Comparison of ENCODE assay signal across 9 cellular contexts in genomic region chr11:60634151-60634550, GRCh38.
DNase-seq lines count a peak whose midpoint lies in the region; ATAC-seq and TF ChIP-seq lines count a peak whose summit lies in the region.
"Had no signal": no experiment of that assay in that cellular context is flagged by ENCODE, and none has a peak within 500 bp of the region (broad histone marks: within the 10 kb centered on the region; RNA-seq: fewer than 3 reads in every experiment).

No MANE protein-coding gene starts in this region.

- H3K27me3 Mint-ChIP-seq in activated T-cell treated with anti-CD3 and anti-CD28 coated beads, Interleukin-2, amount 50 U/mL, for 72 hours (ENCODE audit: low read depth) = peaks cover 26% of the 10 kb centered on the region

- H3K9me3 Mint-ChIP-seq in activated T-cell treated with anti-CD3 and anti-CD28 coated beads, Interleukin-2, amount 50 U/mL, for 72 hours = peaks cover 0 to 1% of the 10 kb centered on the region in 2 donors

- H3K4me1 ChIP-seq in body of pancreas = no peaks in the 10 kb centered on the region
- H3K4me1 ChIP-seq: SJSA1 had no signal

- H3K4me1 Mint-ChIP-seq in activated T-cell treated with anti-CD3 and anti-CD28 coated beads, Interleukin-2, amount 50 U/mL, for 72 hours (ENCODE audit: low read depth) = no peaks in the 10 kb centered on the region

- H3K4me3 Mint-ChIP-seq in activated T-cell treated with anti-CD3 and anti-CD28 coated beads, Interleukin-2, amount 50 U/mL, for 72 hours = no peak overlapping the region

- no peaks in the 10 kb centered on the region for H3K36me3 ChIP-seq in body of pancreas (replicated peaks in 1 of 2; ENCODE audit: insufficient read depth in 1 of 2, low read depth in 2 of 2)
- H3K36me3 ChIP-seq: SJSA1 had no signal

- no peak overlapping the region for H3K27ac Mint-ChIP-seq in activated T-cell treated with anti-CD3 and anti-CD28 coated beads, Interleukin-2, amount 50 U/mL, for 72 hours

- no peak for TF ChIP-seq POLR2A in body of pancreas (IDR thresholded peaks at IDR 0.05)

- intact Hi-C loops in body of pancreas (cut with DNase I) = no loop called here

- H3K36me3 Mint-ChIP-seq in activated T-cell treated with anti-CD3 and anti-CD28 coated beads, Interleukin-2, amount 50 U/mL, for 72 hours (ENCODE audit: insufficient read depth in 2 of 2) = peaks cover 1 to 5% of the 10 kb centered on the region in 2 donors

- H3K9me3 ChIP-seq in body of pancreas = no peaks in the 10 kb centered on the region
- H3K9me3 ChIP-seq: SJSA1 had no signal

- TF ChIP-seq CTCF in 22Rv1 (IDR thresholded peaks at IDR 0.05) = peak; percentile 67
- TF ChIP-seq CTCF in body of pancreas (IDR thresholded peaks at IDR 0.05) = peak in 1 of 7 experiments; percentile 13

- peak; percentile 30 for DNase-seq in UCSD-AML1 (lab: John Stamatoyannopoulos, UW; ENCODE audit: unreplicated experiment)
- DNase-seq in T1000 (lab: John Stamatoyannopoulos, UW) = no peak
- DNase-seq in activated T-cell treated with anti-CD3 and anti-CD28 coated beads, Interleukin-2, amount 50 U/mL, for 72 hours = no peak
- no peak for DNase-seq in body of pancreas

- H3K27me3 ChIP-seq in body of pancreas = no peaks in the 10 kb centered on the region
- H3K27me3 ChIP-seq: SJSA1 had no signal

- no peak overlapping the region for H3K4me3 ChIP-seq in body of pancreas
- H3K4me3 ChIP-seq: SJSA1 had no signal

- ATAC-seq in GM18873 (IDR thresholded peaks at IDR 0.05; ENCODE audit: low FRiP score, unreplicated experiment) = peak; percentile 17
- peak; percentile 16 for ATAC-seq in HG03039 (IDR thresholded peaks at IDR 0.05; ENCODE audit: unreplicated experiment)
- ATAC-seq in esophagus mucosa = no peak
- no peak for ATAC-seq in activated T-cell treated with anti-CD3 and anti-CD28 coated beads, Interleukin-2, amount 50 U/mL, for 72 hours (replicated peaks in 1 of 2)
- no peak for ATAC-seq in body of pancreas

- H3K27ac ChIP-seq in 22Rv1 = no peak overlapping the region
- H3K27ac ChIP-seq in body of pancreas = no peak overlapping the region
- H3K27ac ChIP-seq: SJSA1 had no signal

- 67% methylated on average over 2 of the region's 2 CpGs; no CpG with 5 or more reads in 1 of the 2 donors for WGBS in body of pancreas, 2 donors

Comparison
In these comparisons a context has a peak if more than half of its experiments do, and no peak if none do; other contexts are left out.
1. ATAC-seq: peak in GM18873 (single experiment) and HG03039 (single experiment); none in esophagus mucosa (single experiment), activated T-cell treated with anti-CD3 and anti-CD28 coated beads, Interleukin-2, amount 50 U/mL, for 72 hours (0 of 2) and body of pancreas (single experiment).